ENCODE assay signal across 8 cellular contexts in the genomic region with DNA sequence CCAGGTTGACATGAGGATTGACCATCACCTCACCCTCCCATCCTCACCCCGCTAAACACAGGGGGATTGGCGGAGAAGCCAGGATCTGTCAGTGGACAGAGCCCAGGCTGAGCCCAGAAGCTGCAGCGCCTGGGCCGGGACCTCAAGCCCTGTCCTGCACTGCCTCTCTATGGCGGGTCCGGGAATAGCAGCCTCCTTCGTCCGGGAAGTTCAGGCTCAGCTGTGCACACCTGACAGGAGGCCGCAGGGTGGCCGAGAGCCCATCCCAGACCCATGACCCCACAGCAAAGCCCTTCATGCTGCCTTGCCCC.
DNase-seq lines count a peak whose midpoint lies in the region; ATAC-seq and TF ChIP-seq lines count a peak whose summit lies in the region.
"Had no signal": no experiment of that assay in that cellular context is flagged by ENCODE, and none has a peak within 500 bp of the region (broad histone marks: within the 10 kb centered on the region; RNA-seq: fewer than 3 reads in every experiment).

No MANE protein-coding gene starts in this region.

- intact Hi-C loops in activated CD4-positive, alpha-beta memory T cell treated with anti-CD3 and anti-CD28 coated beads for 36 hours (cut with micrococcal nuclease), result loop anchor here (10.0 kb wide), 1 partner anchor 969 kb away; no protein-coding TSS in a partner anchor

- peak; percentile 64 for ATAC-seq in HG02623 (IDR thresholded peaks at IDR 0.05; ENCODE audit: unreplicated experiment)

- no peaks in the 10 kb centered on the region for H3K9me3 Mint-ChIP-seq in activated CD4-positive, alpha-beta memory T cell treated with anti-CD3 and anti-CD28 coated beads for 36 hours
- H3K9me3 Mint-ChIP-seq in nephron progenitor cell, result peaks cover 6% of the 10 kb centered on the region
- H3K9me3 Mint-ChIP-seq in type B pancreatic cell, result no peaks in the 10 kb centered on the region
- H3K9me3 Mint-ChIP-seq: activated naive CD4-positive, alpha-beta T cell treated with anti-CD3 and anti-CD28 coated beads, Interleukin-2, amount 50 U/mL, for 24 hours had no signal

- CTCF ChIA-PET in activated CD4-positive, alpha-beta memory T cell treated with anti-CD3 and anti-CD28 coated beads for 36 hours (lab: Charles Lee), result interaction anchor here (0.7 to 1.9 kb wide), 4 partner anchors 11 to 1015 kb away, joined by 3 to 11 read pairs (median 4); no protein-coding TSS in a partner anchor

- no peaks in the 10 kb centered on the region for H3K36me3 Mint-ChIP-seq in activated CD4-positive, alpha-beta memory T cell treated with anti-CD3 and anti-CD28 coated beads for 36 hours
- H3K36me3 Mint-ChIP-seq in nephron progenitor cell (ENCODE audit: low read depth) (no peaks in the 10 kb centered on the region), type B pancreatic cell (no peaks in the 10 kb centered on the region)
- H3K36me3 Mint-ChIP-seq: activated naive CD4-positive, alpha-beta T cell treated with anti-CD3 and anti-CD28 coated beads, Interleukin-2, amount 50 U/mL, for 24 hours had no signal

- H3K4me3 Mint-ChIP-seq in activated CD4-positive, alpha-beta memory T cell treated with anti-CD3 and anti-CD28 coated beads for 36 hours, result no peak overlapping the region
- H3K4me3 Mint-ChIP-seq in nephron progenitor cell, result no peak overlapping the region
- no peak overlapping the region for H3K4me3 Mint-ChIP-seq in type B pancreatic cell
- H3K4me3 Mint-ChIP-seq: activated naive CD4-positive, alpha-beta T cell treated with anti-CD3 and anti-CD28 coated beads, Interleukin-2, amount 50 U/mL, for 24 hours had no signal

- POLR2A ChIA-PET in activated CD4-positive, alpha-beta memory T cell treated with anti-CD3 and anti-CD28 coated beads for 36 hours (lab: Charles Lee), result no interaction called here

- no peak overlapping the region for H3K27ac Mint-ChIP-seq in activated CD4-positive, alpha-beta memory T cell treated with anti-CD3 and anti-CD28 coated beads for 36 hours
- H3K27ac Mint-ChIP-seq in nephron progenitor cell (no peak overlapping the region), type B pancreatic cell (no peak overlapping the region)
- H3K27ac Mint-ChIP-seq: activated naive CD4-positive, alpha-beta T cell treated with anti-CD3 and anti-CD28 coated beads, Interleukin-2, amount 50 U/mL, for 24 hours had no signal

- peaks cover 15% of the 10 kb centered on the region for H3K27me3 Mint-ChIP-seq in activated CD4-positive, alpha-beta memory T cell treated with anti-CD3 and anti-CD28 coated beads for 36 hours
- H3K27me3 Mint-ChIP-seq in nephron progenitor cell (ENCODE audit: low read depth, poor library complexity) (peaks cover 62% of the 10 kb centered on the region), type B pancreatic cell (peaks cover 40% of the 10 kb centered on the region)

- H3K4me1 Mint-ChIP-seq in activated CD4-positive, alpha-beta memory T cell treated with anti-CD3 and anti-CD28 coated beads for 36 hours (ENCODE audit: low read depth), result no peaks in the 10 kb centered on the region
- H3K4me1 Mint-ChIP-seq in nephron progenitor cell (peaks cover 6% of the 10 kb centered on the region), type B pancreatic cell (ENCODE audit: unreplicated experiment) (no peaks in the 10 kb centered on the region)
- H3K4me1 Mint-ChIP-seq: activated naive CD4-positive, alpha-beta T cell treated with anti-CD3 and anti-CD28 coated beads, Interleukin-2, amount 50 U/mL, for 24 hours had no signal

- DNase-seq in GM12864 (ENCODE audit: low read depth), result no peak
- DNase-seq in NCI-H187 treated with DMSO at 0.1 percent for 48 hours (lab: John Stamatoyannopoulos, UW), result peak; percentile 35
- DNase-seq in activated CD4-positive, alpha-beta memory T cell treated with anti-CD3 and anti-CD28 coated beads for 36 hours, result peak; percentile 75
- DNase-seq in fibroblast of peridontal ligament (ENCODE audit: extremely low read depth), result peak; percentile 23
- DNase-seq in nephron progenitor cell, result peak; percentile 90
- no peak for DNase-seq in type B pancreatic cell (ENCODE audit: extremely low spot score, unreplicated experiment)

- TF ChIP-seq CTCF in GM12864 (IDR thresholded peaks at IDR 0.05; ENCODE audit: low read depth, low read length, missing control alignments) (peak; percentile 97), nephron progenitor cell (IDR thresholded peaks at IDR 0.05) (peak; percentile 83), type B pancreatic cell (conservative IDR thresholded peaks at IDR 0.05) (peak; percentile 84)

- no peak overlapping the region for H3K4me3 ChIP-seq in GM12864 (ENCODE audit: low read depth, low read length)

Comparison
In these comparisons a context has a peak if more than half of its experiments do, and no peak if none do; other contexts are left out.
1. DNase-seq: peak in NCI-H187 treated with DMSO at 0.1 percent for 48 hours (single experiment), activated CD4-positive, alpha-beta memory T cell treated with anti-CD3 and anti-CD28 coated beads for 36 hours (single experiment), fibroblast of peridontal ligament (single experiment) and nephron progenitor cell (single experiment); none in GM12864 (single experiment) and type B pancreatic cell (single experiment).
2. Peak in every context shown above with its lines, with median percentiles within 50 percentile points of each other: CTCF ChIP-seq.